In the genomic region with DNA sequence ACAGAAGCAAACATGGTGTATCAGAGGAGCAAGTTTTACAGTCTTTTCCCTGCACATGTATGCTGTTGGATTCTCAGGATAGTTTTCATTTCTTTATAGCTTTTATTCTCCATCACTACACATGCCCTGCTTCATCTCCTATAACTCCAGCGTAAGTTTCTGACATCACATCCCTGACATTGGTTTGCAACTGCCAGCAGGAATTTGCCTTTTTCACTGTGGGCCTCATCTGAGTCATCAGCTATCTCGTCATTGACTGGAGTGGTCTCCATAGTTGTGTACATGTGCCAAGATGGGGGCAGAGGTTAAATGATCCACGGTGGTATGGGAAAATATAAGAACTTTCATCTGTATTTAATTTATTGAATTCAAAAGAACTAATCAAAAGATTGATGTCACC, we compare ENCODE assay signal across 21 cellular contexts.
DNase-seq lines count a peak whose midpoint lies in the region; ATAC-seq and TF ChIP-seq lines count a peak whose summit lies in the region.
"Had no signal": no experiment of that assay in that cellular context is flagged by ENCODE, and none has a peak within 500 bp of the region (broad histone marks: within the 10 kb centered on the region; RNA-seq: fewer than 3 reads in every experiment).

No MANE protein-coding gene starts in this region.

- peaks cover 0 to 3% of the 10 kb centered on the region in 2 experiments; a peak in 2 of 4 replicates for H3K4me1 ChIP-seq in SK-N-SH (ENCODE audit: control insufficient read depth in 1 of 2, insufficient read depth in 2 of 2, low read depth in 1 of 2, low read length in 1 of 2)

- DNase-seq in EL (peak; percentile 59), SK-N-SH (no peak), cardiac fibroblast (ENCODE audit: low read depth in 2 of 2) (peak; percentile 55 to 65), iris pigment epithelial cell (ENCODE audit: low read depth) (peak; percentile 79), GM20000 (ENCODE audit: low spot score) (no peak)
- DNase-seq in stimulated activated CD4-positive, alpha-beta T cell treated with anti-CD3 and anti-CD28 coated beads, Interleukin-15, amount 100 ng/mL, for 24 hours = no peak
- DNase-seq: BE2C; CD4-positive, CD25-positive, alpha-beta regulatory T cell; DMS153; Karpas-422; NCI-H1417 treated with DMSO at 0.1 percent for 48 hours; NCI-H187 treated with DMSO at 0.1 percent for 48 hours; NCI-H226; NCI-H524; NCI-H82; OCI-M1; RPMI8226; SHP77 treated with DMSO at 0.1 percent for 48 hours had no signal

- 0 out of 4 replicates have a peak, but pooled peaks of 1 of the 2 experiments have one; percentile 11 for TF ChIP-seq EP300 in SK-N-SH (IDR thresholded peaks at IDR 0.05; ENCODE audit: borderline replicate concordance in 1 of 2, low read depth in 1 of 2, low read length in 1 of 2)

- no peaks in the 10 kb centered on the region for H4K20me1 ChIP-seq in SK-N-SH (ENCODE audit: insufficient read depth)

- WGBS in SK-N-SH (ENCODE audit: low lambda C conversion rate) = 52% methylated on average over 3 of the region's 3 CpGs

- CTCF ChIA-PET in SK-N-SH (lab: Yijun Ruan, JAX) = interaction anchor here (0.6 to 1.6 kb wide), 3 partner anchors 16 to 554 kb away, joined by 3 to 5 read pairs (median 3); no protein-coding TSS in a partner anchor

- TF ChIP-seq CTCF in SK-N-SH (IDR thresholded peaks at IDR 0.05) (no peak), cardiac fibroblast (IDR thresholded peaks at IDR 0.05; ENCODE audit: low read depth, low read length) (no peak), GM20000 (IDR thresholded peaks at IDR 0.05; ENCODE audit: extremely low read depth, missing control alignments) (no peak)

- H2AFZ ChIP-seq in SK-N-SH (ENCODE audit: low read depth) = no peak overlapping the region
- H2AFZ ChIP-seq: GM23338 had no signal

- H3K27ac ChIP-seq in SK-N-SH (ENCODE audit: low read depth in 2 of 2, low read length in 1 of 2) = no peak overlapping the region

- no peaks in the 10 kb centered on the region for H3K36me3 ChIP-seq in SK-N-SH (replicated peaks in 1 of 2; ENCODE audit: control insufficient read depth in 1 of 2, insufficient read depth in 2 of 2, low read length in 1 of 2)
- H3K36me3 ChIP-seq: BE2C had no signal

- no peaks in the 10 kb centered on the region for H3K9me2 ChIP-seq in SK-N-SH

- no peak for ATAC-seq in HG03097 (IDR thresholded peaks at IDR 0.05; ENCODE audit: low FRiP score, unreplicated experiment)
- ATAC-seq: GM23338, HCT116 had no signal

- H3F3A ChIP-seq in SK-N-SH (replicated peaks; ENCODE audit: insufficient read depth) = no peaks in the 10 kb centered on the region

- H3K9me3 ChIP-seq in SK-N-SH = no peaks in the 10 kb centered on the region
- H3K9me3 ChIP-seq: BE2C had no signal

- no peak for TF ChIP-seq RAD21 in SK-N-SH (IDR thresholded peaks at IDR 0.05; ENCODE audit: low read length)

- POLR2A ChIA-PET in SK-N-SH (lab: Yijun Ruan, JAX) = no interaction called here

- H3K27me3 ChIP-seq in SK-N-SH (ENCODE audit: insufficient read depth) = no peaks in the 10 kb centered on the region
- H3K27me3 ChIP-seq: BE2C had no signal

- H3K4me3 ChIP-seq in SK-N-SH (ENCODE audit: low read depth in 2 of 2, low read length in 1 of 2) = no peak overlapping the region
- H3K4me3 ChIP-seq in cardiac fibroblast (replicated peaks in 1 of 2; ENCODE audit: low read depth in 2 of 2, low read length in 2 of 2) = no peak overlapping the region
- H3K4me3 ChIP-seq: GM23338 had no signal

- no peak overlapping the region for H3K9ac ChIP-seq in SK-N-SH

- no peak overlapping the region for H3K4me2 ChIP-seq in SK-N-SH
- H3K4me2 ChIP-seq: GM23338 had no signal

- H3K79me2 ChIP-seq in SK-N-SH (ENCODE audit: insufficient read depth) = no peaks in the 10 kb centered on the region

TF ChIP-seq in SK-N-SH, 30 proteins besides CTCF, POLR2A, EP300 and RAD21 (continues in another document):
- TF ChIP-seq, protein P1, sequence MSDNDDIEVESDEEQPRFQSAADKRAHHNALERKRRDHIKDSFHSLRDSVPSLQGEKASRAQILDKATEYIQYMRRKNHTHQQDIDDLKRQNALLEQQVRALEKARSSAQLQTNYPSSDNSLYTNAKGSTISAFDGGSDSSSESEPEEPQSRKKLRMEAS (IDR thresholded peaks at IDR 0.05; ENCODE audit: low read depth) = no peak
- TF ChIP-seq NFIC (IDR thresholded peaks at IDR 0.05; ENCODE audit: borderline replicate concordance) (peak; percentile 46; the same call in 1 of the 2 replicates), RXRA (IDR thresholded peaks at IDR 0.05; ENCODE audit: borderline replicate concordance, low read depth) (no peak), NRF1 (IDR thresholded peaks at IDR 0.05; ENCODE audit: low read depth, low read length) (no peak), TAF1 (IDR thresholded peaks at IDR 0.05; ENCODE audit: borderline replicate concordance, low read depth, low read length) (no peak), REST (IDR thresholded peaks at IDR 0.05; ENCODE audit: low read depth, low read length) (no peak), FOXM1 (IDR thresholded peaks at IDR 0.05; ENCODE audit: low read depth) (no peak), RFX5 (IDR thresholded peaks at IDR 0.05; ENCODE audit: low read length) (no peak), MXI1 (IDR thresholded peaks at IDR 0.05; ENCODE audit: low read depth, low read length) (no peak), IRF3 (IDR thresholded peaks at IDR 0.05; ENCODE audit: low read depth, low read length) (no peak), SMC3 (IDR thresholded peaks at IDR 0.05; ENCODE audit: low read depth, low read length) (no peak), TCF12 (IDR thresholded peaks at IDR 0.05) (peak; percentile 52; the same call in 1 of the 2 replicates), FOXJ3 (CRISPR knock-in tag; IDR thresholded peaks at IDR 0.05) (no peak), FOSL2 (IDR thresholded peaks at IDR 0.05; ENCODE audit: borderline replicate concordance, low read depth) (peak; percentile 69; the same call in 1 of the 2 replicates), YY1 (IDR thresholded peaks at IDR 0.05; ENCODE audit: low read depth) (no peak), JUND (IDR thresholded peaks at IDR 0.05) (peak; percentile 39; the same call in 1 of the 2 replicates), PBX3 (IDR thresholded peaks at IDR 0.05) (peak; percentile 31; the same call in 1 of the 2 replicates), GATA2 (CRISPR knock-in tag; IDR thresholded peaks at IDR 0.05) (no peak), TEAD4 (IDR thresholded peaks at IDR 0.05; ENCODE audit: borderline replicate concordance, insufficient read depth) (no peak), CHD2 (IDR thresholded peaks at IDR 0.05; ENCODE audit: low read length, partially characterized antibody) (no peak), EZH2phosphoT487 (IDR thresholded peaks at IDR 0.05; ENCODE audit: borderline replicate concordance, low read depth) (no peak)
- TF ChIP-seq, protein P2, sequence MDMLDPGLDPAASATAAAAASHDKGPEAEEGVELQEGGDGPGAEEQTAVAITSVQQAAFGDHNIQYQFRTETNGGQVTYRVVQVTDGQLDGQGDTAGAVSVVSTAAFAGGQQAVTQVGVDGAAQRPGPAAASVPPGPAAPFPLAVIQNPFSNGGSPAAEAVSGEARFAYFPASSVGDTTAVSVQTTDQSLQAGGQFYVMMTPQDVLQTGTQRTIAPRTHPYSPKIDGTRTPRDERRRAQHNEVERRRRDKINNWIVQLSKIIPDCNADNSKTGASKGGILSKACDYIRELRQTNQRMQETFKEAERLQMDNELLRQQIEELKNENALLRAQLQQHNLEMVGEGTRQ (IDR thresholded peaks at IDR 0.05; ENCODE audit: borderline replicate concordance, low read depth, low read length) = no peak

Comparison
In these comparisons a context has a peak if more than half of its experiments do, and no peak if none do; other contexts are left out.
1. DNase-seq: peak in EL (single experiment), cardiac fibroblast (2 of 2) and iris pigment epithelial cell (single experiment); none in SK-N-SH (single experiment), GM20000 (single experiment) and stimulated activated CD4-positive, alpha-beta T cell treated with anti-CD3 and anti-CD28 coated beads, Interleukin-15, amount 100 ng/mL, for 24 hours (single experiment).